16 cellular contexts compared by ENCODE assay signal in the genomic region with DNA sequence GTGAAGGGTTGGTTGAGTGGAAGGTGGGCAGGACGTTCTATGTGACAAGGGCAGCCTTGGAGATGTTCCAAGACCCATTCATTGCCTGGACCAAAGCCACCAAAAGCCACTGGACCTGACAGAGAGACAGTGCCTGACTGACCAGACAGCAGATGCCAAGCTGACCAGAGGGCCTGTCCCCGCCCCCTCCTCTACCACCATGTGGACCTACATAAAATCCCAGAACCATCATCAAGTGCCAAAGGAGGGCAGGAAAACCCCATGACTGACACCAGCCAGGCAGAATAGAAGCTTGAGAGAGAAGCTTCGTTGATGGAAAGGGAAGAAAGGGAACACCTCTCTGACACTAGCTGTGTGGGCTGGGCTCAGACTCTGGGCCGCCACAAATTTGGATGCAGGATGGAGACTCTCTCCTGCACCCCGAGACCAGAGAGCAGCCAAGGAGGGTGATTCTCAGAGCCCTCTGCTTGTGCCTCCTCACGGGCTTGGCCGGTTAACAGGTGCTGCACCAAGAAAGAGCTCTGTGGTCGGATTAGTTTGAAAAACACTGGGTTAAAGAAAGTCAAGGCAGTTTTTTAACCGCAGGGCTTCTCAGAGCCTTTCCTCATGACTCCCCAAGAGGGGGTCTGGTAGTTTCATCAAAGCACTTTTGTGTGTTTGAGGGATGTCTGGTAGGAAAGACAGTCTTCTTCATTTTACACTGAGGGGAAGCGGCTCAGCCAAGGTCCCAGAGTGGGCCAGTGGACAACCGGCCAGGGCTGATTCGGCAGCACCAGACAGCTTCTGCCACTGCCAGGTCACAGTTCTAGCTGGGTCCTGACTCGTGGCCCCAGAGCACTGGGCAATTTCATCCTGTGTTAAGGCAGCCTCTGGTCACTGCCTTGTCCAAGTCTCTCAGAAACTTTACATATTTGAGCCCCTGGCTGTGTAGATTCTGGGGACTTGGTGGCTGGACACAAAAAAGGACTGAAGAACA. TPM values are rescaled to one million over a fixed set of nuclear protein-coding genes. Genes with fewer than 3 reads are reported as not detected.
DNase-seq lines count a peak whose midpoint lies in the region; ATAC-seq and TF ChIP-seq lines count a peak whose summit lies in the region.
"Had no signal": no experiment of that assay in that cellular context is flagged by ENCODE, and none has a peak within 500 bp of the region (broad histone marks: within the 10 kb centered on the region; RNA-seq: fewer than 3 reads in every experiment).

No MANE protein-coding gene starts in this region.

- H3K4me1 ChIP-seq in esophagus muscularis mucosa = no peaks in the 10 kb centered on the region
- H3K4me1 ChIP-seq: heart left ventricle had no signal

- H3K9me3 ChIP-seq in esophagus muscularis mucosa = no peaks in the 10 kb centered on the region
- H3K9me3 ChIP-seq: heart left ventricle had no signal

- WGBS in esophagus muscularis mucosa = 82% methylated on average over 13 of the region's 13 CpGs

- no peaks in the 10 kb centered on the region for H3K36me3 ChIP-seq in esophagus muscularis mucosa
- H3K36me3 ChIP-seq: heart left ventricle had no signal

- TF ChIP-seq CTCF in esophagus muscularis mucosa (IDR thresholded peaks at IDR 0.05) = no peak

- ATAC-seq in HG03280 (IDR thresholded peaks at IDR 0.05; ENCODE audit: unreplicated experiment) = peak; percentile 36
- ATAC-seq: heart left ventricle, left cardiac atrium had no signal

- H3K4me3 ChIP-seq in esophagus muscularis mucosa = no peak overlapping the region
- H3K4me3 ChIP-seq: heart left ventricle had no signal

- intact Hi-C loops in esophagus muscularis mucosa (cut with DNase I) = no loop called here

- peak; percentile 42 for TF ChIP-seq POLR2A in GM10847 (IDR thresholded peaks at IDR 0.05; ENCODE audit: extremely low read depth, insufficient read length)
- peak; percentile 83 for TF ChIP-seq POLR2A in GM19193 (IDR thresholded peaks at IDR 0.05; ENCODE audit: extremely low read depth, insufficient read depth, insufficient read length)
- no peak for TF ChIP-seq POLR2A in esophagus muscularis mucosa (IDR thresholded peaks at IDR 0.05; ENCODE audit: low read depth)

- peaks cover 0 to 21% (median 0%) of the 10 kb centered on the region in 4 donors for H3K27me3 ChIP-seq in esophagus muscularis mucosa

- TF ChIP-seq EP300 in esophagus muscularis mucosa (IDR thresholded peaks at IDR 0.05) = no peak

- peak; percentile 70 for DNase-seq in esophagus muscularis mucosa (ENCODE audit: extremely low spot score)
- no peak for DNase-seq in hippocampal formation (lab: John Stamatoyannopoulos, UW)
- DNase-seq in GM03348 (ENCODE audit: low spot score) = no peak
- no peak for DNase-seq in activated CD4-positive, alpha-beta T cell treated with anti-CD3 and anti-CD28 coated beads for 1 hour
- no peak for DNase-seq in activated naive CD4-positive, alpha-beta T cell treated with anti-CD3 and anti-CD28 coated beads, Interleukin-2, amount 50 U/mL, for 16 hours
- DNase-seq: heart left ventricle, left cardiac atrium, NCI-H1092, NCI-H226, OCI-M1 had no signal

- no peak overlapping the region for H3K27ac ChIP-seq in esophagus muscularis mucosa (replicated peaks in 1 of 4)
- H3K27ac ChIP-seq: heart left ventricle had no signal

RNA-seq across cellular contexts. Expression of gene TNFRSF13B, which starts 1.7 kb away (rescaled TPM):
- under 1 TPM in 1 of 4 donors, not detected in 3; 0.66 TPM for total RNA-seq in esophagus muscularis mucosa
- total RNA-seq: epithelial cell of proximal tubule, heart left ventricle, HT-29, left cardiac atrium, renal cortical epithelial cell had no signal
